In genomic region chr19:40703029-40703755, GRCh38 we compare ENCODE assay signal across 28 cellular contexts. TPM values are rescaled to one million over a fixed set of nuclear protein-coding genes. Genes with fewer than 3 reads are reported as not detected.
DNase-seq lines count a peak whose midpoint lies in the region; ATAC-seq, FAIRE-seq and TF ChIP-seq lines count a peak whose summit lies in the region.
"Had no signal": no experiment of that assay in that cellular context is flagged by ENCODE, and none has a peak within 500 bp of the region (broad histone marks: within the 10 kb centered on the region; RNA-seq: fewer than 3 reads in every experiment).

No MANE protein-coding gene starts in this region.

- H3K9me3 ChIP-seq in K562 (replicated peaks; ENCODE audit: control insufficient read depth, insufficient read depth, low read depth, low read length): no peaks in the 10 kb centered on the region
- no peaks in the 10 kb centered on the region for H3K9me3 ChIP-seq in right cardiac atrium (ENCODE audit: control insufficient read depth, low read length)
- H3K9me3 ChIP-seq: left lung, tibial nerve had no signal

- H3K36me3 Mint-ChIP-seq in activated CD4-positive, alpha-beta T cell treated with anti-CD3 and anti-CD28 coated beads, Interleukin-2, amount 10 ng/mL, durations not matched to agents 24 days and 14 days (ENCODE audit: low read depth): peaks cover 34% of the 10 kb centered on the region
- H3K36me3 Mint-ChIP-seq in stimulated activated effector memory CD8-positive, alpha-beta T cell treated with anti-CD3 and anti-CD28 coated beads, Interleukin-12 subunit alpha, Interleukin-12 subunit beta, amount 100 ng/mL, for 72 hours: peaks cover 44% of the 10 kb centered on the region

- TF ChIP-seq EP300 in K562 (IDR thresholded peaks at IDR 0.05; ENCODE audit: low read length): no peak

- no peak for TF ChIP-seq POLR2A in K562 (conservative IDR thresholded peaks at IDR 0.05)

- H3K27me3 Mint-ChIP-seq in activated CD4-positive, alpha-beta T cell treated with anti-CD3 and anti-CD28 coated beads, Interleukin-2, amount 10 ng/mL, durations not matched to agents 24 days and 14 days: no peaks in the 10 kb centered on the region
- H3K27me3 Mint-ChIP-seq: activated CD4-positive, alpha-beta T cell treated with anti-CD3 and anti-CD28 coated beads for 36 hours; activated CD8-positive, alpha-beta memory T cell treated with anti-CD3 and anti-CD28 coated beads, Interleukin-2, amount 10 ng/mL, durations not matched to agents 7 days and 5 days; activated naive CD4-positive, alpha-beta T cell treated with anti-CD3 and anti-CD28 coated beads, Interleukin-2, amount 50 U/mL, for 24 hours; B cell had no signal

- peak overlapping the region; percentile 17 for H3K27ac Mint-ChIP-seq in activated CD4-positive, alpha-beta T cell treated with anti-CD3 and anti-CD28 coated beads, Interleukin-2, amount 10 ng/mL, durations not matched to agents 24 days and 14 days
- H3K27ac Mint-ChIP-seq in stimulated activated effector memory CD8-positive, alpha-beta T cell treated with anti-CD3 and anti-CD28 coated beads, Interleukin-12 subunit alpha, Interleukin-12 subunit beta, amount 100 ng/mL, for 72 hours: peak overlapping the region; percentile 53
- H3K27ac Mint-ChIP-seq: activated CD4-positive, alpha-beta T cell treated with anti-CD3 and anti-CD28 coated beads for 36 hours; activated CD8-positive, alpha-beta memory T cell treated with anti-CD3 and anti-CD28 coated beads, Interleukin-2, amount 10 ng/mL, durations not matched to agents 7 days and 5 days; activated naive CD4-positive, alpha-beta T cell treated with anti-CD3 and anti-CD28 coated beads, Interleukin-2, amount 50 U/mL, for 24 hours; B cell had no signal

- peak overlapping the region; percentile 33; the same call in 1 of the 2 replicates for H3K4me2 ChIP-seq in K562 (ENCODE audit: insufficient read depth, low read length)

- CTCF ChIA-PET in K562 (lab: Yijun Ruan, JAX; ENCODE audit: low intra/inter-chr PET ratio): interaction anchor here (0.5 to 2.3 kb wide), 3 partner anchors 40 to 247 kb away, joined by 3 to 21 read pairs (median 3); no protein-coding TSS in a partner anchor

- no peaks in the 10 kb centered on the region for H4K20me1 ChIP-seq in K562 (replicated peaks; ENCODE audit: control insufficient read depth, insufficient read depth, low read length)

- POLR2A ChIA-PET in K562 (lab: Yijun Ruan, JAX): interaction anchor here (0.6 to 1.7 kb wide), 7 partner anchors 11 to 1151 kb away, joined by 3 to 6 read pairs (median 5); partner anchors contain the start of genes COQ8B and ITPKC

- intact Hi-C loops in activated CD4-positive, alpha-beta T cell treated with anti-CD3 and anti-CD28 coated beads, Interleukin-2, amount 10 ng/mL, durations not matched to agents 24 days and 14 days (cut with micrococcal nuclease): no loop called here
- intact Hi-C loops in K562 (cut with micrococcal nuclease) (no loop called here), right cardiac atrium (cut with DNase I) (no loop called here)

- no peak for TF ChIP-seq RAD21 in K562 (CRISPR knock-in tag; conservative IDR thresholded peaks at IDR 0.05 in 1 of 2, IDR thresholded peaks at IDR 0.05 in 1 of 2)

- TF ChIP-seq CTCF in K562 (IDR thresholded peaks at IDR 0.05 in 2 of 3, conservative IDR thresholded peaks at IDR 0.05 in 1 of 3; ENCODE audit: insufficient read depth in 2 of 3, low read depth in 1 of 3, low read length in 3 of 3): no peak

- BruUV-seq in K562 (replicated peaks; lab: Mats Ljungman, UMichigan): no TSS peak

- 76% methylated on average over 21 of the region's 24 CpGs for WGBS in K562 (ENCODE audit: insufficient coverage, low coverage, missing lambda C conversion rate)
- 87% methylated on average over 24 of the region's 24 CpGs for WGBS in right cardiac atrium

- in situ Hi-C loops in K562 (cut with MboI): no loop called here

- peak overlapping the region; percentile 80 for H2AFZ ChIP-seq in K562 (ENCODE audit: low read depth, low read length)

- ATAC-seq in K562: no peak; the same call in 2 of the 3 replicates
- peak; percentile 2 to 7 for ATAC-seq in right cardiac atrium
- no peak for ATAC-seq in stimulated activated effector memory CD8-positive, alpha-beta T cell treated with anti-CD3 and anti-CD28 coated beads, Interleukin-12 subunit alpha, Interleukin-12 subunit beta, amount 100 ng/mL, for 72 hours
- no peak for ATAC-seq in HG03378 (IDR thresholded peaks at IDR 0.05; ENCODE audit: unreplicated experiment)
- ATAC-seq: activated CD4-positive, alpha-beta T cell treated with anti-CD3 and anti-CD28 coated beads for 36 hours; activated CD8-positive, alpha-beta memory T cell treated with anti-CD3 and anti-CD28 coated beads, Interleukin-2, amount 10 ng/mL, durations not matched to agents 7 days and 5 days; GM12878; PC-3; stimulated activated naive CD8-positive, alpha-beta T cell treated with anti-CD3 and anti-CD28 coated beads, Interleukin-15, Interleukin-2, amounts not matched to agents 100 U/mL and 50 U/mL, for 24 hours had no signal

- no peaks in the 10 kb centered on the region for H3K9me3 Mint-ChIP-seq in activated CD4-positive, alpha-beta T cell treated with anti-CD3 and anti-CD28 coated beads, Interleukin-2, amount 10 ng/mL, durations not matched to agents 24 days and 14 days
- no peaks in the 10 kb centered on the region for H3K9me3 Mint-ChIP-seq in stimulated activated effector memory CD8-positive, alpha-beta T cell treated with anti-CD3 and anti-CD28 coated beads, Interleukin-12 subunit alpha, Interleukin-12 subunit beta, amount 100 ng/mL, for 72 hours
- H3K9me3 Mint-ChIP-seq: activated naive CD4-positive, alpha-beta T cell treated with anti-CD3 and anti-CD28 coated beads, Interleukin-2, amount 50 U/mL, for 24 hours had no signal

- H3K4me3 ChIP-seq in K562: no peak overlapping the region
- no peak overlapping the region for H3K4me3 ChIP-seq in right cardiac atrium (ENCODE audit: low read length)
- H3K4me3 ChIP-seq: GM12878, left lung, tibial nerve had no signal

- peak overlapping the region; percentile 25 to 91; a peak in 3 of 4 replicates for H3K9ac ChIP-seq in K562 (ENCODE audit: insufficient read depth in 1 of 2, low read depth in 2 of 2, low read length in 2 of 2)

- H3K27me3 ChIP-seq in K562 (ENCODE audit: control insufficient read depth in 2 of 2, insufficient read depth in 2 of 2, low read length in 2 of 2) (no peaks in the 10 kb centered on the region), right cardiac atrium (ENCODE audit: control insufficient read depth, insufficient read depth) (no peaks in the 10 kb centered on the region)
- H3K27me3 ChIP-seq: left lung, tibial nerve had no signal

- FAIRE-seq in K562 (lab: Jason Lieb, UNC): no peak
- FAIRE-seq: endometrium, GM12878, TTC549 had no signal

- no peaks in the 10 kb centered on the region for H3K79me2 ChIP-seq in K562 (ENCODE audit: control insufficient read depth, insufficient read depth, low read length)

- H3K36me3 ChIP-seq in K562 (ENCODE audit: control insufficient read depth, insufficient read depth, low read length): peaks cover 37% of the 10 kb centered on the region

- no peak for DNase-seq in activated CD4-positive, alpha-beta T cell treated with anti-CD3 and anti-CD28 coated beads, Interleukin-2, amount 10 ng/mL, durations not matched to agents 24 days and 14 days
- no peak for DNase-seq in activated CD4-positive, alpha-beta T cell treated with anti-CD3 and anti-CD28 coated beads for 1 hour
- DNase-seq in K562 (ENCODE audit: extremely low read depth in 1 of 4, low spot score in 3 of 4): no peak
- peak in 1 of 3 donors; percentile 23 for DNase-seq in right cardiac atrium
- no peak for DNase-seq in stimulated activated effector memory CD8-positive, alpha-beta T cell treated with anti-CD3 and anti-CD28 coated beads, Interleukin-12 subunit alpha, Interleukin-12 subunit beta, amount 100 ng/mL, for 72 hours (ENCODE audit: low spot score in 2 of 2)
- no peak for DNase-seq in germinal center (ENCODE audit: low spot score)
- DNase-seq in DMS153 (lab: John Stamatoyannopoulos, UW): no peak
- DNase-seq: 8988T; activated CD4-positive, alpha-beta T cell treated with anti-CD3 and anti-CD28 coated beads for 36 hours; activated CD8-positive, alpha-beta memory T cell treated with anti-CD3 and anti-CD28 coated beads, Interleukin-2, amount 10 ng/mL, durations not matched to agents 7 days and 5 days; aorta; DMS79 treated with DMSO at 0.1 percent for 48 hours; NCI-H1048; NCI-H187; NCI-H748 treated with DMSO at 0.1 percent for 48 hours; SIG-M5; stimulated activated CD4-positive, alpha-beta T cell treated with anti-CD3 and anti-CD28 coated beads, Interleukin-4, amount 100 ng/mL, for 24 hours; stimulated activated naive CD8-positive, alpha-beta T cell treated with anti-CD3 and anti-CD28 coated beads, Interleukin-15, Interleukin-2, amounts not matched to agents 100 U/mL and 50 U/mL, for 24 hours had no signal

- no peak overlapping the region for H3K4me3 Mint-ChIP-seq in activated CD4-positive, alpha-beta T cell treated with anti-CD3 and anti-CD28 coated beads, Interleukin-2, amount 10 ng/mL, durations not matched to agents 24 days and 14 days
- H3K4me3 Mint-ChIP-seq in stimulated activated effector memory CD8-positive, alpha-beta T cell treated with anti-CD3 and anti-CD28 coated beads, Interleukin-12 subunit alpha, Interleukin-12 subunit beta, amount 100 ng/mL, for 72 hours: no peak overlapping the region
- H3K4me3 Mint-ChIP-seq: activated CD4-positive, alpha-beta T cell treated with anti-CD3 and anti-CD28 coated beads for 36 hours; activated CD8-positive, alpha-beta memory T cell treated with anti-CD3 and anti-CD28 coated beads, Interleukin-2, amount 10 ng/mL, durations not matched to agents 7 days and 5 days; activated naive CD4-positive, alpha-beta T cell treated with anti-CD3 and anti-CD28 coated beads, Interleukin-2, amount 50 U/mL, for 24 hours; B cell had no signal

- no peaks in the 10 kb centered on the region for H3K9me1 ChIP-seq in K562 (ENCODE audit: control insufficient read depth, insufficient read depth, low read length)

- H3K27ac ChIP-seq in K562 (ENCODE audit: extremely low read depth, low read depth, low read length): peak overlapping the region; percentile 27; the same call in 1 of the 3 replicates
- H3K27ac ChIP-seq in right cardiac atrium (ENCODE audit: low read length): peak overlapping the region; percentile 16
- H3K27ac ChIP-seq: left lung had no signal

- peaks cover 2% of the 10 kb centered on the region for H3K4me1 Mint-ChIP-seq in activated CD4-positive, alpha-beta T cell treated with anti-CD3 and anti-CD28 coated beads, Interleukin-2, amount 10 ng/mL, durations not matched to agents 24 days and 14 days
- peaks cover 4% of the 10 kb centered on the region for H3K4me1 Mint-ChIP-seq in stimulated activated effector memory CD8-positive, alpha-beta T cell treated with anti-CD3 and anti-CD28 coated beads, Interleukin-12 subunit alpha, Interleukin-12 subunit beta, amount 100 ng/mL, for 72 hours
- H3K4me1 Mint-ChIP-seq: activated CD4-positive, alpha-beta T cell treated with anti-CD3 and anti-CD28 coated beads for 36 hours; activated CD8-positive, alpha-beta memory T cell treated with anti-CD3 and anti-CD28 coated beads, Interleukin-2, amount 10 ng/mL, durations not matched to agents 7 days and 5 days; activated naive CD4-positive, alpha-beta T cell treated with anti-CD3 and anti-CD28 coated beads, Interleukin-2, amount 50 U/mL, for 24 hours; B cell had no signal

- H3K4me1 ChIP-seq in K562 (replicated peaks in 1 of 2; ENCODE audit: control insufficient read depth in 2 of 2, insufficient read depth in 2 of 2, low read length in 2 of 2): peaks cover 12 to 27% of the 10 kb centered on the region in 2 experiments; a peak in 4 of 5 replicates
- H3K4me1 ChIP-seq in right cardiac atrium (ENCODE audit: control insufficient read depth, insufficient read depth, low read length): no peaks in the 10 kb centered on the region
- H3K4me1 ChIP-seq: left lung had no signal

RNA-seq across cellular contexts. Expression of gene NUMBL, which starts 12.7 kb away (rescaled TPM):
- 18.9 and 24.2 TPM in 2 replicates for total RNA-seq in activated CD4-positive, alpha-beta T cell treated with anti-CD3 and anti-CD28 coated beads, Interleukin-2, amount 10 ng/mL, durations not matched to agents 24 days and 14 days
- 39.2 and 53.7 TPM in 2 replicates for total RNA-seq in K562 (2011; cell fraction: chromatin; rRNA removed; ENCODE audit: low replicate concordance)
- 24.0 and 29.3 TPM in 2 replicates for total RNA-seq in K562 (2011; cell fraction: nucleolus; rRNA removed)
- 33.8 and 65.4 TPM in 2 replicates for total RNA-seq in K562 (2011; cell fraction: nucleoplasm; rRNA removed)
- 10.3 and 12.2 TPM in 2 replicates for total RNA-seq in K562 (2014; rRNA removed)
- 3.0 TPM in 2 replicates for total RNA-seq in K562 (2014; rRNA removed; fragmentation: Illumina TruSeq; extraction: Trizol)
- total RNA-seq in K562 (2015; rRNA removed; fragmentation: Illumina TruSeq; extraction: Trizol): 5.0 and 5.7 TPM in 2 replicates
- total RNA-seq in K562 (2021): 38.6 and 41.5 TPM in 2 replicates
- polyA plus RNA-seq in K562 (2011; rRNA removed): 6.6 and 9.2 TPM in 2 replicates
- 6.5 and 15.8 TPM in 2 replicates for polyA plus RNA-seq in K562 (2011; cell fraction: cytosol; rRNA removed)
- 20.5 and 36.4 TPM in 2 replicates for polyA plus RNA-seq in K562 (2011; cell fraction: nucleus; rRNA removed)
- polyA plus RNA-seq in K562 (2012): 12.7 and 13.9 TPM in 2 replicates
- polyA plus RNA-seq in K562 (2014; fragmentation: Illumina TruSeq; extraction: Trizol): 9.0 and 13.7 TPM in 2 replicates
- polyA plus RNA-seq in K562 (2014; fragmentation: Nextera tagmentation; extraction: Ambion mirVana): under 1 TPM; 0.39 to 0.63 TPM
- 16.1 and 18.8 TPM in 2 replicates for polyA plus RNA-seq in K562 (2014; rRNA removed)
- polyA minus RNA-seq in K562 (2011; rRNA and poly(A)+ RNA removed): 14.8 and 16.7 TPM in 2 replicates
- 4.8 and 6.4 TPM in 2 replicates for polyA minus RNA-seq in K562 (2011; cell fraction: cytosol; rRNA and poly(A)+ RNA removed)
- polyA minus RNA-seq in K562 (2011; cell fraction: nucleus; rRNA and poly(A)+ RNA removed): 7.8 and 8.3 TPM in 2 replicates
- total RNA-seq in right cardiac atrium: 10 to 100 TPM; 18.6 to 22.9 (median 20.4) TPM
- 12.4 TPM for polyA plus RNA-seq in right cardiac atrium

RNA-seq across cellular contexts. Expression of gene COQ8B, which starts 13.5 kb away (rescaled TPM):
- 32.5 and 33.4 TPM in 2 replicates for total RNA-seq in activated CD4-positive, alpha-beta T cell treated with anti-CD3 and anti-CD28 coated beads, Interleukin-2, amount 10 ng/mL, durations not matched to agents 24 days and 14 days
- 33.1 and 73.6 TPM in 2 replicates for total RNA-seq in K562 (2011; cell fraction: chromatin; rRNA removed; ENCODE audit: low replicate concordance)
- total RNA-seq in K562 (2011; cell fraction: nucleolus; rRNA removed): 54.3 and 55.7 TPM in 2 replicates
- total RNA-seq in K562 (2011; cell fraction: nucleoplasm; rRNA removed): 43.2 and 52.2 TPM in 2 replicates
- total RNA-seq in K562 (2014; rRNA removed) (18.3 and 20.0 TPM in 2 replicates), K562 (2014; rRNA removed; fragmentation: Illumina TruSeq; extraction: Trizol) (5.2 and 5.5 TPM in 2 replicates), K562 (2015; rRNA removed; fragmentation: Illumina TruSeq; extraction: Trizol) (12.9 and 13.6 TPM in 2 replicates), K562 (2021) (24.0 and 27.2 TPM in 2 replicates), right cardiac atrium (10 to 100 TPM; 22.8 to 34.0 (median 29.0) TPM)
- polyA plus RNA-seq in K562 (2011; rRNA removed) (14.4 and 17.6 TPM in 2 replicates), K562 (2014; fragmentation: Illumina TruSeq; extraction: Trizol) (7.2 and 15.7 TPM in 2 replicates), K562 (2014; fragmentation: Nextera tagmentation; extraction: Ambion mirVana) (under 1 TPM; 0.41 to 0.51 TPM), K562 (2014; rRNA removed) (26.5 and 32.3 TPM in 2 replicates), right cardiac atrium (23.8 TPM)
- 19.5 and 37.8 TPM in 2 replicates for polyA plus RNA-seq in K562 (2011; cell fraction: cytosol; rRNA removed)
- 55.8 and 89.2 TPM in 2 replicates for polyA plus RNA-seq in K562 (2011; cell fraction: nucleus; rRNA removed)
- polyA plus RNA-seq in K562 (2012): 16.4 and 27.2 TPM in 2 replicates
- polyA minus RNA-seq in K562 (2011; rRNA and poly(A)+ RNA removed): 7.3 and 13.0 TPM in 2 replicates
- 15.0 and 15.7 TPM in 2 replicates for polyA minus RNA-seq in K562 (2011; cell fraction: cytosol; rRNA and poly(A)+ RNA removed)
- polyA minus RNA-seq in K562 (2011; cell fraction: nucleus; rRNA and poly(A)+ RNA removed): 25.1 and 25.8 TPM in 2 replicates

RNA-seq across cellular contexts. Expression of gene ITPKC, which starts 13.7 kb away (rescaled TPM):
- 7.7 and 8.6 TPM in 2 replicates for total RNA-seq in activated CD4-positive, alpha-beta T cell treated with anti-CD3 and anti-CD28 coated beads, Interleukin-2, amount 10 ng/mL, durations not matched to agents 24 days and 14 days
- total RNA-seq in K562 (2011; cell fraction: chromatin; rRNA removed; ENCODE audit: low replicate concordance): 7.8 and 24.0 TPM in 2 replicates
- total RNA-seq in K562 (2011; cell fraction: nucleolus; rRNA removed): 14.8 and 15.4 TPM in 2 replicates
- total RNA-seq in K562 (2011; cell fraction: nucleoplasm; rRNA removed): 8.1 and 11.3 TPM in 2 replicates
- 7.4 and 8.7 TPM in 2 replicates for total RNA-seq in K562 (2014; rRNA removed)
- 3.4 and 4.0 TPM in 2 replicates for total RNA-seq in K562 (2014; rRNA removed; fragmentation: Illumina TruSeq; extraction: Trizol)
- 4.7 and 5.1 TPM in 2 replicates for total RNA-seq in K562 (2015; rRNA removed; fragmentation: Illumina TruSeq; extraction: Trizol)
- 9.0 and 9.3 TPM in 2 replicates for total RNA-seq in K562 (2021)
- polyA plus RNA-seq in K562 (2011; rRNA removed): 6.0 and 6.1 TPM in 2 replicates
- 6.4 and 8.6 TPM in 2 replicates for polyA plus RNA-seq in K562 (2011; cell fraction: cytosol; rRNA removed)
- polyA plus RNA-seq in K562 (2011; cell fraction: nucleus; rRNA removed): 5.3 and 9.3 TPM in 2 replicates
- polyA plus RNA-seq in K562 (2012): 6.0 and 10.0 TPM in 2 replicates
- polyA plus RNA-seq in K562 (2014; fragmentation: Illumina TruSeq; extraction: Trizol): 5.8 and 6.6 TPM in 2 replicates
- under 1 TPM; 0.08 to 0.22 TPM for polyA plus RNA-seq in K562 (2014; fragmentation: Nextera tagmentation; extraction: Ambion mirVana)
- 6.4 and 8.9 TPM in 2 replicates for polyA plus RNA-seq in K562 (2014; rRNA removed)
- polyA minus RNA-seq in K562 (2011; rRNA and poly(A)+ RNA removed): 7.3 and 9.6 TPM in 2 replicates
- polyA minus RNA-seq in K562 (2011; cell fraction: cytosol; rRNA and poly(A)+ RNA removed): 3.9 and 6.0 TPM in 2 replicates
- polyA minus RNA-seq in K562 (2011; cell fraction: nucleus; rRNA and poly(A)+ RNA removed): 4.3 and 4.7 TPM in 2 replicates
- total RNA-seq in right cardiac atrium: 10 to 100 TPM in 2 of 4 donors, 1 to 10 TPM in 2; 7.6 to 15.8 (median 10.8) TPM
- 13.4 TPM for polyA plus RNA-seq in right cardiac atrium

RNA-seq across cellular contexts. Expression of gene ACTMAP, which starts 47.1 kb away (rescaled TPM):
- total RNA-seq in activated CD4-positive, alpha-beta T cell treated with anti-CD3 and anti-CD28 coated beads, Interleukin-2, amount 10 ng/mL, durations not matched to agents 24 days and 14 days: 8.6 and 9.4 TPM in 2 replicates
- 17.6 and 35.1 TPM in 2 replicates for total RNA-seq in K562 (2011; cell fraction: chromatin; rRNA removed; ENCODE audit: low replicate concordance)
- 16.7 and 18.3 TPM in 2 replicates for total RNA-seq in K562 (2011; cell fraction: nucleolus; rRNA removed)
- total RNA-seq in K562 (2011; cell fraction: nucleoplasm; rRNA removed): 22.2 and 28.6 TPM in 2 replicates
- 2.3 and 3.3 TPM in 2 replicates for total RNA-seq in K562 (2014; rRNA removed)
- 1.7 and 2.0 TPM in 2 replicates for total RNA-seq in K562 (2014; rRNA removed; fragmentation: Illumina TruSeq; extraction: Trizol)
- 1.7 and 2.9 TPM in 2 replicates for total RNA-seq in K562 (2015; rRNA removed; fragmentation: Illumina TruSeq; extraction: Trizol)
- 14.4 and 16.6 TPM in 2 replicates for total RNA-seq in K562 (2021)
- 4.9 and 12.9 TPM in 2 replicates for polyA plus RNA-seq in K562 (2011; rRNA removed)
- polyA plus RNA-seq in K562 (2011; cell fraction: cytosol; rRNA removed): 10.8 and 11.7 TPM in 2 replicates
- polyA plus RNA-seq in K562 (2011; cell fraction: nucleus; rRNA removed): 28.9 and 39.1 TPM in 2 replicates
- polyA plus RNA-seq in K562 (2012): 14.9 and 28.4 TPM in 2 replicates
- polyA plus RNA-seq in K562 (2014; fragmentation: Illumina TruSeq; extraction: Trizol): 12.8 and 13.1 TPM in 2 replicates
- 1 to 10 TPM; 4.8 to 5.1 TPM for polyA plus RNA-seq in K562 (2014; fragmentation: Nextera tagmentation; extraction: Ambion mirVana)
- polyA plus RNA-seq in K562 (2014; rRNA removed): 7.5 and 8.5 TPM in 2 replicates
- polyA minus RNA-seq in K562 (2011; rRNA and poly(A)+ RNA removed): 3.5 and 4.1 TPM in 2 replicates
- 12.6 and 20.3 TPM in 2 replicates for polyA minus RNA-seq in K562 (2011; cell fraction: cytosol; rRNA and poly(A)+ RNA removed)
- polyA minus RNA-seq in K562 (2011; cell fraction: nucleus; rRNA and poly(A)+ RNA removed): 3.8 and 7.0 TPM in 2 replicates
- 1 to 10 TPM; 4.5 to 6.1 (median 5.1) TPM for total RNA-seq in right cardiac atrium
- polyA plus RNA-seq in right cardiac atrium: 5.1 TPM
- polyA plus RNA-seq: neural cell had no signal

RNA-seq across cellular contexts. Expression of gene SNRPA, which starts 47.8 kb away (rescaled TPM):
- 268 and 273 TPM in 2 replicates for total RNA-seq in activated CD4-positive, alpha-beta T cell treated with anti-CD3 and anti-CD28 coated beads, Interleukin-2, amount 10 ng/mL, durations not matched to agents 24 days and 14 days
- total RNA-seq in K562 (2011; cell fraction: chromatin; rRNA removed; ENCODE audit: low replicate concordance): 98.7 and 181 TPM in 2 replicates
- total RNA-seq in K562 (2011; cell fraction: nucleolus; rRNA removed): 171 and 186 TPM in 2 replicates
- total RNA-seq in K562 (2011; cell fraction: nucleoplasm; rRNA removed): 154 and 155 TPM in 2 replicates
- 311 and 436 TPM in 2 replicates for total RNA-seq in K562 (2014; rRNA removed)
- total RNA-seq in K562 (2014; rRNA removed; fragmentation: Illumina TruSeq; extraction: Trizol): 83.8 and 106 TPM in 2 replicates
- total RNA-seq in K562 (2015; rRNA removed; fragmentation: Illumina TruSeq; extraction: Trizol): 130 and 150 TPM in 2 replicates
- total RNA-seq in K562 (2021): 185 and 193 TPM in 2 replicates
- 230 and 371 TPM in 2 replicates for polyA plus RNA-seq in K562 (2011; rRNA removed)
- polyA plus RNA-seq in K562 (2011; cell fraction: cytosol; rRNA removed): 179 and 223 TPM in 2 replicates
- polyA plus RNA-seq in K562 (2011; cell fraction: nucleus; rRNA removed): 665 and 764 TPM in 2 replicates
- 170 and 298 TPM in 2 replicates for polyA plus RNA-seq in K562 (2012)
- polyA plus RNA-seq in K562 (2014; fragmentation: Illumina TruSeq; extraction: Trizol): 205 and 262 TPM in 2 replicates
- 10 to 100 TPM; 16.3 to 24.7 TPM for polyA plus RNA-seq in K562 (2014; fragmentation: Nextera tagmentation; extraction: Ambion mirVana)
- polyA plus RNA-seq in K562 (2014; rRNA removed): 210 and 224 TPM in 2 replicates
- 186 and 256 TPM in 2 replicates for polyA minus RNA-seq in K562 (2011; rRNA and poly(A)+ RNA removed)
- polyA minus RNA-seq in K562 (2011; cell fraction: cytosol; rRNA and poly(A)+ RNA removed): 217 TPM in 2 replicates
- 65.8 and 91.3 TPM in 2 replicates for polyA minus RNA-seq in K562 (2011; cell fraction: nucleus; rRNA and poly(A)+ RNA removed)
- 10 to 100 TPM; 32.3 to 44.9 (median 39.5) TPM for total RNA-seq in right cardiac atrium
- polyA plus RNA-seq in right cardiac atrium: 27.0 TPM

Comparison
In these comparisons a context has a peak if more than half of its experiments do, and no peak if none do; other contexts are left out.
1. ATAC-seq: peak in right cardiac atrium (2 of 2); none in K562 (single experiment), stimulated activated effector memory CD8-positive, alpha-beta T cell treated with anti-CD3 and anti-CD28 coated beads, Interleukin-12 subunit alpha, Interleukin-12 subunit beta, amount 100 ng/mL, for 72 hours (single experiment) and HG03378 (single experiment).